Comparison of ENCODE assay signal across 24 cellular contexts in genomic region chr14:51039285-51039684, GRCh38. TPM values are rescaled to one million over a fixed set of nuclear protein-coding genes. Genes with fewer than 3 reads are reported as not detected.
A peak's percentile ranks its signal among the peaks of the same experiment; 100 is the strongest.
DNase-seq lines count a peak whose midpoint lies in the region; ATAC-seq lines count a peak whose summit lies in the region.
"Had no signal": no experiment of that assay in that cellular context is flagged by ENCODE, and none has a peak within 500 bp of the region (broad histone marks: within the 10 kb centered on the region; RNA-seq: fewer than 3 reads in every experiment).

No MANE protein-coding gene starts in this region.

- no peak for ATAC-seq in GM18520 (IDR thresholded peaks at IDR 0.05; ENCODE audit: unreplicated experiment)
- ATAC-seq: effector memory CD8-positive, alpha-beta T cell; heart left ventricle; right cardiac atrium; Right ventricle myocardium inferior had no signal

- DNase-seq in Kasumi-1 (lab: John Stamatoyannopoulos, UW) (peak; percentile 4 to 40), NOMO-1 treated with dmso at 0.1 percent for 144 hours (lab: John Stamatoyannopoulos, UW; ENCODE audit: unreplicated experiment) (peak; percentile 40), germinal center (ENCODE audit: low spot score) (peak; percentile 70), medulla oblongata (ENCODE audit: extremely low spot score) (no peak), GF-D8 (lab: John Stamatoyannopoulos, UW) (no peak), cardiac septum (ENCODE audit: low spot score) (no peak)
- DNase-seq: activated CD4-positive, alpha-beta T cell treated with anti-CD3 and anti-CD28 coated beads, Interleukin-2, amount 50 U/mL, for 4 hours; activated naive CD4-positive, alpha-beta T cell treated with anti-CD3 and anti-CD28 coated beads for 36 hours; amniotic stem cell; DMS79 treated with DMSO at 0.1 percent for 48 hours; effector memory CD8-positive, alpha-beta T cell; erythroblast; heart left ventricle; NCI-H1417; NCI-H2081 treated with DMSO at 0.1 percent for 48 hours; NCI-H226; NCI-H774; PC-9; right cardiac atrium; spleen; SW 1271; upper lobe of left lung had no signal

- intact Hi-C loops in cardiac septum (cut with DNase I), result no loop called here

RNA-seq across cellular contexts. Expression of gene TRIM9, which starts 55.6 kb away (rescaled TPM):
- total RNA-seq in cardiac septum, result 1.5 TPM

Comparison
In these comparisons a context has a peak if more than half of its experiments do, and no peak if none do; other contexts are left out.
1. DNase-seq: peak in Kasumi-1 (2 of 2), NOMO-1 treated with dmso at 0.1 percent for 144 hours (single experiment) and germinal center (single experiment); none in medulla oblongata (single experiment), GF-D8 (single experiment) and cardiac septum (single experiment).